Comparison of ENCODE assay signal across 13 cellular contexts in genomic region chr9:120912958-120913672, GRCh38. TPM values are rescaled to one million over a fixed set of nuclear protein-coding genes. Genes with fewer than 3 reads are reported as not detected.
DNase-seq lines count a peak whose midpoint lies in the region; ATAC-seq, FAIRE-seq and TF ChIP-seq lines count a peak whose summit lies in the region.
"Had no signal": no experiment of that assay in that cellular context is flagged by ENCODE, and none has a peak within 500 bp of the region (broad histone marks: within the 10 kb centered on the region; RNA-seq: fewer than 3 reads in every experiment).

No MANE protein-coding gene starts in this region.

- peak; percentile 49 for TF ChIP-seq POLR2A in GM12892 (IDR thresholded peaks at IDR 0.05; ENCODE audit: low read depth, low read length)

- H3K9me3 Mint-ChIP-seq in activated CD4-positive, alpha-beta T cell treated with anti-CD3 and anti-CD28 coated beads, Interleukin-2, amount 10 ng/mL, durations not matched to agents 24 days and 14 days = no peaks in the 10 kb centered on the region
- no peaks in the 10 kb centered on the region for H3K9me3 Mint-ChIP-seq in activated naive CD8-positive, alpha-beta T cell (ENCODE audit: low read depth)
- H3K9me3 Mint-ChIP-seq in naive thymus-derived CD8-positive, alpha-beta T cell = peaks cover 0 to 3% (median 0%) of the 10 kb centered on the region in 9 donors

- peaks cover 73% of the 10 kb centered on the region for H3K4me1 Mint-ChIP-seq in activated CD4-positive, alpha-beta T cell treated with anti-CD3 and anti-CD28 coated beads, Interleukin-2, amount 10 ng/mL, durations not matched to agents 24 days and 14 days
- H3K4me1 Mint-ChIP-seq in activated naive CD8-positive, alpha-beta T cell (ENCODE audit: low read depth) = peaks cover 91% of the 10 kb centered on the region
- H3K4me1 Mint-ChIP-seq in naive thymus-derived CD8-positive, alpha-beta T cell = peaks cover 31 to 87% (median 84%) of the 10 kb centered on the region in 4 donors

- no peak for DNase-seq in activated CD4-positive, alpha-beta T cell treated with anti-CD3 and anti-CD28 coated beads, Interleukin-2, amount 10 ng/mL, durations not matched to agents 24 days and 14 days
- DNase-seq in activated CD4-positive, alpha-beta T cell treated with anti-CD3 and anti-CD28 coated beads, Interleukin-2, amount 50 U/mL, for 48 hours = no peak
- DNase-seq in GM12892 (ENCODE audit: insufficient read length) (no peak), COLO829 (ENCODE audit: low spot score) (no peak)
- no peak for DNase-seq in naive thymus-derived CD8-positive, alpha-beta T cell
- DNase-seq: DMS79 treated with DMSO at 0.1 percent for 48 hours, NCI-H1105 treated with DMSO at 0.1 percent for 48 hours, NCI-H526 treated with DMSO at 0.1 percent for 48 hours had no signal

- peaks cover 91% of the 10 kb centered on the region for H3K36me3 Mint-ChIP-seq in activated CD4-positive, alpha-beta T cell treated with anti-CD3 and anti-CD28 coated beads, Interleukin-2, amount 10 ng/mL, durations not matched to agents 24 days and 14 days (ENCODE audit: low read depth)
- H3K36me3 Mint-ChIP-seq in activated naive CD8-positive, alpha-beta T cell = peaks cover 41% of the 10 kb centered on the region
- H3K36me3 Mint-ChIP-seq in naive thymus-derived CD8-positive, alpha-beta T cell = peaks cover 18 to 88% (median 57%) of the 10 kb centered on the region in 3 donors

- intact Hi-C loops in activated CD4-positive, alpha-beta T cell treated with anti-CD3 and anti-CD28 coated beads, Interleukin-2, amount 10 ng/mL, durations not matched to agents 24 days and 14 days (cut with micrococcal nuclease) = no loop called here

- no peaks in the 10 kb centered on the region for H3K27me3 Mint-ChIP-seq in activated CD4-positive, alpha-beta T cell treated with anti-CD3 and anti-CD28 coated beads, Interleukin-2, amount 10 ng/mL, durations not matched to agents 24 days and 14 days
- H3K27me3 Mint-ChIP-seq in activated naive CD8-positive, alpha-beta T cell = no peaks in the 10 kb centered on the region
- H3K27me3 Mint-ChIP-seq in naive thymus-derived CD8-positive, alpha-beta T cell = no peaks in the 10 kb centered on the region

- POLR2A ChIA-PET in naive thymus-derived CD8-positive, alpha-beta T cell (lab: Charles Lee) = interaction anchor here (37.3 to 45.2 kb wide), 2 partner anchors 8 to 12 kb away, joined by 1842 read pairs; partner anchors contain the start of gene TRAF1

- ATAC-seq in naive thymus-derived CD8-positive, alpha-beta T cell = no peak
- ATAC-seq in GM18520 (IDR thresholded peaks at IDR 0.05; ENCODE audit: unreplicated experiment) (no peak), GM21381 (IDR thresholded peaks at IDR 0.05; ENCODE audit: unreplicated experiment) (no peak)
- ATAC-seq: A549 had no signal

- no peak for FAIRE-seq in GM12892 (lab: Jason Lieb, UNC)
- FAIRE-seq: A549, GM19239 had no signal

- H3K27ac Mint-ChIP-seq in activated CD4-positive, alpha-beta T cell treated with anti-CD3 and anti-CD28 coated beads, Interleukin-2, amount 10 ng/mL, durations not matched to agents 24 days and 14 days = peak overlapping the region; percentile 72
- H3K27ac Mint-ChIP-seq in activated naive CD8-positive, alpha-beta T cell = peak overlapping the region; percentile 90
- peak overlapping the region in 8 of 10 donors; percentile 47 to 84 (median 79) for H3K27ac Mint-ChIP-seq in naive thymus-derived CD8-positive, alpha-beta T cell

- H3K4me3 Mint-ChIP-seq in activated CD4-positive, alpha-beta T cell treated with anti-CD3 and anti-CD28 coated beads, Interleukin-2, amount 10 ng/mL, durations not matched to agents 24 days and 14 days = peak overlapping the region; percentile 43
- H3K4me3 Mint-ChIP-seq in activated naive CD8-positive, alpha-beta T cell = peak overlapping the region; percentile 74
- H3K4me3 Mint-ChIP-seq in naive thymus-derived CD8-positive, alpha-beta T cell = peak overlapping the region in 3 of 10 donors; percentile 5 to 20 (median 19)

RNA-seq across cellular contexts. Expression of gene TRAF1, which starts 13.5 kb away (rescaled TPM):
- 164 and 166 TPM in 2 replicates for total RNA-seq in activated CD4-positive, alpha-beta T cell treated with anti-CD3 and anti-CD28 coated beads, Interleukin-2, amount 10 ng/mL, durations not matched to agents 24 days and 14 days
- polyA plus RNA-seq in GM12892 (2012; ENCODE audit: missing spikeins) = 116 TPM
- 100 to 1,000 TPM; 125 to 126 TPM for total RNA-seq in naive thymus-derived CD8-positive, alpha-beta T cell
- 1 to 10 TPM; 3.7 to 7.0 (median 4.9) TPM for polyA plus RNA-seq in naive thymus-derived CD8-positive, alpha-beta T cell

RNA-seq across cellular contexts. Expression of gene PHF19, which starts 36.1 kb away (rescaled TPM):
- 132 and 144 TPM in 2 replicates for total RNA-seq in activated CD4-positive, alpha-beta T cell treated with anti-CD3 and anti-CD28 coated beads, Interleukin-2, amount 10 ng/mL, durations not matched to agents 24 days and 14 days
- 70.4 TPM for polyA plus RNA-seq in GM12892 (2012; ENCODE audit: missing spikeins)
- 100 to 1,000 TPM; 143 to 144 TPM for total RNA-seq in naive thymus-derived CD8-positive, alpha-beta T cell
- 10 to 100 TPM in 1 of 3 donors, 1 to 10 TPM in 2; 6.3 to 11.8 (median 9.4) TPM for polyA plus RNA-seq in naive thymus-derived CD8-positive, alpha-beta T cell
